Comparison of ENCODE assay signal across 19 cellular contexts in genomic region chr1:21925334-21925940, GRCh38. TPM values are rescaled to one million over a fixed set of nuclear protein-coding genes. Genes with fewer than 3 reads are reported as not detected.
DNase-seq lines count a peak whose midpoint lies in the region; ATAC-seq and TF ChIP-seq lines count a peak whose summit lies in the region.
"Had no signal": no experiment of that assay in that cellular context is flagged by ENCODE, and none has a peak within 500 bp of the region (broad histone marks: within the 10 kb centered on the region; RNA-seq: fewer than 3 reads in every experiment).

No MANE protein-coding gene starts in this region.

- POLR2A ChIA-PET in T-cell (lab: Charles Lee), result no interaction called here

- H3K36me3 Mint-ChIP-seq in nephron (ENCODE audit: low read depth), result peaks cover 6% of the 10 kb centered on the region
- H3K36me3 Mint-ChIP-seq in T-cell, result no peaks in the 10 kb centered on the region
- H3K36me3 Mint-ChIP-seq: CD14-positive monocyte; stimulated activated memory B cell treated with anti-CD40 and anti-IgM and Interleukin-4, amounts not matched to agents 10 μg/mL and 1 μg/mL and 100 μg/mL, for 72 hours had no signal

- ATAC-seq in T-cell (replicated peaks in 1 of 4), result no peak
- ATAC-seq: activated CD8-positive, alpha-beta T cell treated with anti-CD3 and anti-CD28 coated beads for 36 hours; left lung; sciatic nerve; stimulated activated memory B cell treated with anti-CD40 and anti-IgM and Interleukin-4, amounts not matched to agents 10 μg/mL and 1 μg/mL and 100 μg/mL, for 72 hours had no signal

- DNase-seq in Peyer's patch (no peak), thyroid gland (no peak), AML-193 (lab: John Stamatoyannopoulos, UW) (no peak), erythroblast (lab: John Stamatoyannopoulos, UW) (no peak), T-cell (no peak)
- no peak for DNase-seq in activated CD8-positive, alpha-beta memory T cell treated with anti-CD3 and anti-CD28 coated beads, Interleukin-2, amount 50 U/mL, for 48 hours
- DNase-seq: activated CD8-positive, alpha-beta T cell treated with anti-CD3 and anti-CD28 coated beads for 36 hours; amygdala; left lung; NCI-H1436; NCI-H510A had no signal

- CTCF ChIA-PET in T-cell (lab: Charles Lee), result no interaction called here

- whole genome bisulfite sequencing in esophagus, 2 donors, result 57 to 65% methylated on average over 8 of the region's 8 CpGs
- 45 to 60% methylated on average over 7 of the region's 8 CpGs for WGBS in thyroid gland, 2 donors

- TF ChIP-seq CTCF in Peyer's patch (IDR thresholded peaks at IDR 0.05), result no peak
- no peak for TF ChIP-seq CTCF in nephron (IDR thresholded peaks at IDR 0.05; ENCODE audit: unreplicated experiment in 3 of 3)
- TF ChIP-seq CTCF in thyroid gland (IDR thresholded peaks at IDR 0.05), result no peak

- intact Hi-C loops in thyroid gland (cut with DNase I), result no loop called here

- H3K36me3 ChIP-seq in Peyer's patch (no peaks in the 10 kb centered on the region), esophagus (ENCODE audit: control insufficient read depth in 2 of 2, insufficient read depth in 2 of 2, low read length in 1 of 2) (peaks cover 0 to 3% of the 10 kb centered on the region in 2 donors), thyroid gland (no peaks in the 10 kb centered on the region)
- H3K36me3 ChIP-seq: left lung had no signal

- H3K4me1 ChIP-seq in Peyer's patch (peaks cover 0 to 90% (median 19%) of the 10 kb centered on the region in 4 donors), esophagus (ENCODE audit: control insufficient read depth in 2 of 2, insufficient read depth in 2 of 2, low read length in 1 of 2) (peaks cover 0 to 23% of the 10 kb centered on the region in 2 donors), thyroid gland (peaks cover 74 to 91% of the 10 kb centered on the region in 2 donors)

- peak overlapping the region; percentile 41 to 81 (median 76) for H3K27ac Mint-ChIP-seq in nephron
- H3K27ac Mint-ChIP-seq in T-cell, result no peak overlapping the region
- H3K27ac Mint-ChIP-seq: activated CD8-positive, alpha-beta T cell treated with anti-CD3 and anti-CD28 coated beads for 36 hours; activated T-helper 2 cell treated with anti-CD3 and anti-CD28 coated beads, Interferon-gamma antibody, Interleukin-2, Interleukin-4, amounts not matched to agents 10 μg/mL and 5 μg/mL and 100 μg/mL, durations not matched to agents 14 hours and 24 hours and 36 hours; stimulated activated memory B cell treated with anti-CD40 and anti-IgM and Interleukin-4, amounts not matched to agents 10 μg/mL and 1 μg/mL and 100 μg/mL, for 72 hours had no signal

- no peak overlapping the region for H3K4me3 Mint-ChIP-seq in nephron
- no peak overlapping the region for H3K4me3 Mint-ChIP-seq in T-cell
- H3K4me3 Mint-ChIP-seq: activated CD8-positive, alpha-beta T cell treated with anti-CD3 and anti-CD28 coated beads for 36 hours; CD14-positive monocyte; neural crest cell; stimulated activated memory B cell treated with anti-CD40 and anti-IgM and Interleukin-4, amounts not matched to agents 10 μg/mL and 1 μg/mL and 100 μg/mL, for 72 hours had no signal

- H3K27me3 ChIP-seq in Peyer's patch (no peaks in the 10 kb centered on the region), esophagus (ENCODE audit: control insufficient read depth in 1 of 2, insufficient read depth in 2 of 2, low read length in 2 of 2) (no peaks in the 10 kb centered on the region), thyroid gland (no peaks in the 10 kb centered on the region)
- H3K27me3 ChIP-seq: left lung had no signal

- peak overlapping the region; percentile 57 to 96 (median 88) for H3K27ac ChIP-seq in Peyer's patch
- peak overlapping the region; percentile 80 to 91 for H3K27ac ChIP-seq in esophagus (ENCODE audit: low read depth in 2 of 2, low read length in 1 of 2)
- peak overlapping the region; percentile 36 to 95 (median 83) for H3K27ac ChIP-seq in thyroid gland

- H3K4me1 Mint-ChIP-seq in nephron, result peaks cover 57% of the 10 kb centered on the region
- no peaks in the 10 kb centered on the region for H3K4me1 Mint-ChIP-seq in T-cell

- H3K27me3 Mint-ChIP-seq in nephron (ENCODE audit: low read depth), result no peaks in the 10 kb centered on the region
- no peaks in the 10 kb centered on the region for H3K27me3 Mint-ChIP-seq in T-cell
- H3K27me3 Mint-ChIP-seq: activated CD8-positive, alpha-beta T cell treated with anti-CD3 and anti-CD28 coated beads for 36 hours had no signal

- H3K9me3 ChIP-seq in Peyer's patch, result no peaks in the 10 kb centered on the region
- no peaks in the 10 kb centered on the region for H3K9me3 ChIP-seq in esophagus (ENCODE audit: control insufficient read depth in 2 of 2, insufficient read depth in 1 of 2, low read depth in 1 of 2, low read length in 1 of 2)
- H3K9me3 ChIP-seq in thyroid gland, result no peaks in the 10 kb centered on the region
- H3K9me3 ChIP-seq: left lung had no signal

- TF ChIP-seq POLR2A in Peyer's patch (IDR thresholded peaks at IDR 0.05) (no peak), thyroid gland (IDR thresholded peaks at IDR 0.05) (no peak), erythroblast (IDR thresholded peaks at IDR 0.05; ENCODE audit: low read length) (no peak)

- H3K9me3 Mint-ChIP-seq in nephron (no peaks in the 10 kb centered on the region), T-cell (no peaks in the 10 kb centered on the region)
- H3K9me3 Mint-ChIP-seq: activated CD8-positive, alpha-beta T cell treated with anti-CD3 and anti-CD28 coated beads for 36 hours; activated T-helper 2 cell treated with anti-CD3 and anti-CD28 coated beads, Interferon-gamma antibody, Interleukin-2, Interleukin-4, amounts not matched to agents 10 μg/mL and 5 μg/mL and 100 μg/mL, durations not matched to agents 14 hours and 24 hours and 36 hours; CD14-positive monocyte; neural crest cell; stimulated activated memory B cell treated with anti-CD40 and anti-IgM and Interleukin-4, amounts not matched to agents 10 μg/mL and 1 μg/mL and 100 μg/mL, for 72 hours had no signal

- H3K4me3 ChIP-seq in Peyer's patch (no peak overlapping the region), esophagus (ENCODE audit: low read depth in 1 of 2, low read length in 2 of 2) (no peak overlapping the region), thyroid gland (replicated peaks in 1 of 3) (no peak overlapping the region)
- H3K4me3 ChIP-seq: left lung had no signal

RNA-seq across cellular contexts. Expression of gene HSPG2, which starts 11.7 kb away (rescaled TPM):
- 100 to 1,000 TPM in 3 of 4 donors, 10 to 100 TPM in 1; 68.7 to 199 (median 122) TPM for total RNA-seq in Peyer's patch
- polyA plus RNA-seq in esophagus, result 10 to 100 TPM; 37.6 to 55.0 TPM
- 100 to 1,000 TPM in 2 of 4 donors, 10 to 100 TPM in 2; 75.7 to 239 (median 96.8) TPM for total RNA-seq in thyroid gland
- total RNA-seq in T-cell, result 1 to 10 TPM; 4.4 to 9.3 (median 7.9) TPM
- polyA plus RNA-seq: CD14-positive monocyte had no signal

RNA-seq across cellular contexts. Expression of gene CELA3B, which starts 51.4 kb away (rescaled TPM):
- total RNA-seq in Peyer's patch (not detected), thyroid gland (not detected), T-cell (1 to 10 TPM in 3 of 5 donors, not detected in 2; 6.9 to 7.5 (median 7.3) TPM)
- 1 to 10 TPM in 1 of 2 donors, under 1 TPM in 1; 0.18 to 1.1 TPM for polyA plus RNA-seq in esophagus
- total RNA-seq: activated CD8-positive, alpha-beta T cell treated with anti-CD3 and anti-CD28 coated beads for 36 hours; activated T-helper 2 cell treated with anti-CD3 and anti-CD28 coated beads, Interferon-gamma antibody, Interleukin-2, Interleukin-4, amounts not matched to agents 10 μg/mL and 5 μg/mL and 100 μg/mL, durations not matched to agents 14 hours and 24 hours and 36 hours; Daoy; left lung; neural crest cell had no signal
- polyA plus RNA-seq: CD14-positive monocyte had no signal

Comparison
In these comparisons a context has a peak if more than half of its experiments do, and no peak if none do; other contexts are left out.
1. H3K27ac Mint-ChIP-seq: peak in nephron (3 of 3); none in T-cell (0 of 2).
2. RNA of gene HSPG2, which starts 11.7 kb away (total RNA-seq): 68.7 to 199 TPM in Peyer's patch and 75.7 to 239 TPM in thyroid gland; 4.4 to 9.3 TPM in T-cell; every median in the first group is over 4 times any median in the second.
3. Peak in every context shown above with its lines, with median percentiles within 50 percentile points of each other: H3K27ac ChIP-seq.